Comparison of ENCODE assay signal across 27 cellular contexts in genomic region chr6:97040355-97040860, GRCh38.
A peak's percentile ranks its signal among the peaks of the same experiment; 100 is the strongest.
DNase-seq lines count a peak whose midpoint lies in the region; ATAC-seq and TF ChIP-seq lines count a peak whose summit lies in the region.
"Had no signal": no experiment of that assay in that cellular context is flagged by ENCODE, and none has a peak within 500 bp of the region (broad histone marks: within the 10 kb centered on the region; RNA-seq: fewer than 3 reads in every experiment).

No MANE protein-coding gene starts in this region.

- intact Hi-C loops in left lung (cut with DNase I): no loop called here
- intact Hi-C loops in activated CD8-positive, alpha-beta T cell treated with anti-CD3 and anti-CD28 coated beads for 36 hours (cut with micrococcal nuclease): no loop called here

- H3K27ac ChIP-seq in left lung: no peak overlapping the region
- H3K27ac ChIP-seq in brain microvascular endothelial cell: no peak overlapping the region
- H3K27ac ChIP-seq: esophagus muscularis mucosa, foreskin keratinocyte, heart right ventricle, ovary, SK-N-MC, tibial nerve had no signal

- no peak overlapping the region for H3K27ac Mint-ChIP-seq in activated CD8-positive, alpha-beta T cell treated with anti-CD3 and anti-CD28 coated beads for 36 hours
- H3K27ac Mint-ChIP-seq: activated naive CD8-positive, alpha-beta T cell treated with anti-CD3 and anti-CD28 coated beads, Interleukin-2, amount 50 U/mL, for 24 hours; CD4-positive, CD25-positive, alpha-beta regulatory T cell; nephron progenitor cell; T-helper 1 cell treated with Interleukin-12 subunit alpha and Interleukin-12 subunit beta and Interleukin-4 antibody, amounts not matched to agents 30 μg/mL and 1 μg/mL, for 36 hours had no signal

- H3K36me3 Mint-ChIP-seq in activated CD8-positive, alpha-beta T cell treated with anti-CD3 and anti-CD28 coated beads for 36 hours (ENCODE audit: low read depth): no peaks in the 10 kb centered on the region

- no peak overlapping the region for H3K4me3 ChIP-seq in left lung
- H3K4me3 ChIP-seq in brain microvascular endothelial cell (ENCODE audit: low read depth, low read length): no peak overlapping the region
- H3K4me3 ChIP-seq: esophagus muscularis mucosa, heart right ventricle, ovary, SK-N-MC, tibial nerve had no signal

- TF ChIP-seq CTCF in left lung (IDR thresholded peaks at IDR 0.05) (no peak), brain microvascular endothelial cell (IDR thresholded peaks at IDR 0.05; ENCODE audit: low read depth, low read length, missing control alignments) (no peak)
- no peak for TF ChIP-seq CTCF in activated CD8-positive, alpha-beta T cell treated with anti-CD3 and anti-CD28 coated beads for 36 hours (IDR thresholded peaks at IDR 0.05)

- in situ Hi-C loops in brain microvascular endothelial cell (cut with HindIII; ENCODE audit: low pct_ligation_motif_present, low sequenced_read_pairs): no loop called here

- H3K9me3 ChIP-seq in left lung: no peaks in the 10 kb centered on the region
- H3K9me3 ChIP-seq: esophagus muscularis mucosa, ovary, tibial nerve had no signal

- CTCF ChIA-PET in activated CD8-positive, alpha-beta T cell treated with anti-CD3 and anti-CD28 coated beads for 36 hours (lab: Charles Lee): no interaction called here

- H3K27me3 ChIP-seq in left lung (peaks cover 0 to 3% of the 10 kb centered on the region in 2 donors), brain microvascular endothelial cell (replicated peaks) (no peaks in the 10 kb centered on the region)
- H3K27me3 ChIP-seq: esophagus muscularis mucosa, foreskin keratinocyte, heart right ventricle, ovary, tibial nerve had no signal

- H3K4me3 Mint-ChIP-seq in activated CD8-positive, alpha-beta T cell treated with anti-CD3 and anti-CD28 coated beads for 36 hours: no peak overlapping the region
- H3K4me3 Mint-ChIP-seq: activated naive CD8-positive, alpha-beta T cell treated with anti-CD3 and anti-CD28 coated beads, Interleukin-2, amount 50 U/mL, for 24 hours; CD4-positive, CD25-positive, alpha-beta regulatory T cell; H9; nephron progenitor cell; T-helper 1 cell treated with Interleukin-12 subunit alpha and Interleukin-12 subunit beta and Interleukin-4 antibody, amounts not matched to agents 30 μg/mL and 1 μg/mL, for 36 hours had no signal

- H3K4me1 Mint-ChIP-seq in activated CD8-positive, alpha-beta T cell treated with anti-CD3 and anti-CD28 coated beads for 36 hours (ENCODE audit: low read depth): peaks cover 3% of the 10 kb centered on the region
- H3K4me1 Mint-ChIP-seq: activated naive CD8-positive, alpha-beta T cell treated with anti-CD3 and anti-CD28 coated beads, Interleukin-2, amount 50 U/mL, for 24 hours had no signal

- POLR2A ChIA-PET in activated CD8-positive, alpha-beta T cell treated with anti-CD3 and anti-CD28 coated beads for 36 hours (lab: Charles Lee): no interaction called here

- peak in 2 of 3 experiments; percentile 31 to 90 for DNase-seq in NCI-H1417 (lab: John Stamatoyannopoulos, UW)
- DNase-seq in NCI-H1417 treated with DMSO at 0.1 percent for 48 hours (lab: John Stamatoyannopoulos, UW): no peak
- peak; percentile 70 for DNase-seq in NCI-H1436 treated with DMSO at 0.1 percent for 48 hours (lab: John Stamatoyannopoulos, UW)
- peak; percentile 24 for DNase-seq in NCI-H510A (lab: John Stamatoyannopoulos, UW)
- no peak for DNase-seq in left lung
- DNase-seq in NCI-H2227 treated with DMSO at 0.1 percent for 48 hours (lab: John Stamatoyannopoulos, UW): no peak
- DNase-seq in activated CD8-positive, alpha-beta T cell treated with anti-CD3 and anti-CD28 coated beads for 36 hours: no peak
- DNase-seq in brain microvascular endothelial cell: no peak
- DNase-seq: activated CD4-positive, CD25-positive, alpha-beta regulatory T cell treated with anti-CD3 and anti-CD28 coated beads, Interleukin-2, amount 50 U/mL, for 72 hours; activated gamma-delta T cell treated with Interleukin-2 at 50 U/mL for 16 hours; activated naive CD8-positive, alpha-beta T cell treated with anti-CD3 and anti-CD28 coated beads, Interleukin-2, amount 50 U/mL, for 24 hours; activated T-cell treated with anti-CD3 and anti-CD28 coated beads for 4 hours; CD4-positive, CD25-positive, alpha-beta regulatory T cell; dermis blood vessel endothelial cell; foreskin keratinocyte; H9; heart right ventricle; NCI-H526 treated with DMSO at 0.1 percent for 48 hours; nephron progenitor cell; ovary; retina; small intestine; stimulated activated CD4-positive, alpha-beta T cell treated with anti-CD3 and anti-CD28 coated beads, Interleukin-2, amount 100 ng/mL, for 24 hours had no signal

- H3K9me3 Mint-ChIP-seq in activated CD8-positive, alpha-beta T cell treated with anti-CD3 and anti-CD28 coated beads for 36 hours: no peaks in the 10 kb centered on the region
- H3K9me3 Mint-ChIP-seq: H9; nephron progenitor cell; T-helper 1 cell treated with Interleukin-12 subunit alpha and Interleukin-12 subunit beta and Interleukin-4 antibody, amounts not matched to agents 30 μg/mL and 1 μg/mL, for 36 hours had no signal

- H3K4me1 ChIP-seq in left lung: no peaks in the 10 kb centered on the region
- H3K4me1 ChIP-seq: esophagus muscularis mucosa, foreskin keratinocyte, heart right ventricle, tibial nerve had no signal

- H3K27me3 Mint-ChIP-seq in activated CD8-positive, alpha-beta T cell treated with anti-CD3 and anti-CD28 coated beads for 36 hours: peaks cover 2% of the 10 kb centered on the region

- H3K36me3 ChIP-seq in left lung (no peaks in the 10 kb centered on the region), brain microvascular endothelial cell (replicated peaks) (no peaks in the 10 kb centered on the region)
- H3K36me3 ChIP-seq: esophagus muscularis mucosa, heart right ventricle, ovary, tibial nerve had no signal

- ATAC-seq in left lung: peak; percentile 36
- no peak for ATAC-seq in activated CD8-positive, alpha-beta T cell treated with anti-CD3 and anti-CD28 coated beads for 36 hours
- ATAC-seq: activated naive CD8-positive, alpha-beta T cell treated with anti-CD3 and anti-CD28 coated beads, Interleukin-2, amount 50 U/mL, for 24 hours; foreskin keratinocyte; heart right ventricle had no signal

Comparison
In these comparisons a context has a peak if more than half of its experiments do, and no peak if none do; other contexts are left out.
1. DNase-seq: peak in NCI-H1417 (2 of 3), NCI-H1436 treated with DMSO at 0.1 percent for 48 hours (single experiment) and NCI-H510A (single experiment); none in NCI-H1417 treated with DMSO at 0.1 percent for 48 hours (single experiment), left lung (0 of 2), NCI-H2227 treated with DMSO at 0.1 percent for 48 hours (single experiment), activated CD8-positive, alpha-beta T cell treated with anti-CD3 and anti-CD28 coated beads for 36 hours (single experiment) and brain microvascular endothelial cell (single experiment).